17 cellular contexts compared by ENCODE assay signal in genomic region chr4:89653012-89653411, GRCh38.
DNase-seq lines count a peak whose midpoint lies in the region; FAIRE-seq and TF ChIP-seq lines count a peak whose summit lies in the region.
"Had no signal": no experiment of that assay in that cellular context is flagged by ENCODE, and none has a peak within 500 bp of the region (broad histone marks: within the 10 kb centered on the region; RNA-seq: fewer than 3 reads in every experiment).

No MANE protein-coding gene starts in this region.

- H3K27me3 ChIP-seq in endothelial cell of umbilical vein (ENCODE audit: control insufficient read depth in 2 of 2, insufficient read depth in 2 of 2, low read length in 2 of 2): no peaks in the 10 kb centered on the region

- no peaks in the 10 kb centered on the region for H3K4me1 ChIP-seq in endothelial cell of umbilical vein (ENCODE audit: control insufficient read depth, extremely low read depth, insufficient read depth, low read length)

- H3K9me1 ChIP-seq in endothelial cell of umbilical vein (replicated peaks; ENCODE audit: control insufficient read depth, extremely low read depth, insufficient read depth, low read length): no peaks in the 10 kb centered on the region

- H2AFZ ChIP-seq in endothelial cell of umbilical vein (ENCODE audit: low read depth, low read length): peak overlapping the region; percentile 54

- TF ChIP-seq CTCF in endothelial cell of umbilical vein (IDR thresholded peaks at IDR 0.05; ENCODE audit: extremely low read depth in 1 of 2, insufficient read depth in 1 of 2, low read depth in 1 of 2, low read length in 2 of 2): no peak

- CTCF ChIA-PET in endothelial cell of umbilical vein (lab: Charles Lee): interaction anchor here (1.0 to 2.1 kb wide), 8 partner anchors 8 to 216 kb away, joined by 3 to 17 read pairs (median 3); no protein-coding TSS in a partner anchor

- no peak overlapping the region for H3K4me3 ChIP-seq in endothelial cell of umbilical vein (replicated peaks in 1 of 3; ENCODE audit: insufficient read depth in 1 of 3, low read depth in 1 of 3, low read length in 3 of 3)
- H3K4me3 ChIP-seq: HAP-1 had no signal

- intact Hi-C loops in endothelial cell of umbilical vein (cut with micrococcal nuclease): no loop called here

- DNase-seq in NCI-H345 (lab: John Stamatoyannopoulos, UW) (peak; percentile 28), NCI-H345 treated with DMSO at 0.1 percent for 48 hours (lab: John Stamatoyannopoulos, UW; ENCODE audit: unreplicated experiment) (no peak), NCI-H187 treated with DMSO at 0.1 percent for 48 hours (lab: John Stamatoyannopoulos, UW) (peak; percentile 70), NCI-H69 (lab: John Stamatoyannopoulos, UW) (peak; percentile 83), endothelial cell of umbilical vein (ENCODE audit: low read depth, low spot score) (peak; percentile 71), OCI-M2 (lab: John Stamatoyannopoulos, UW; ENCODE audit: unreplicated experiment) (no peak), erythroblast (lab: John Stamatoyannopoulos, UW) (no peak), KG1 (lab: John Stamatoyannopoulos, UW) (no peak)
- DNase-seq: ACHN, AML-193, DMS 273 treated with DMSO at 0.1 percent for 48 hours, Karpas-422, MM.1S, NCI-H1436, NCI-H2081 treated with DMSO at 0.1 percent for 48 hours, NCI-H526 had no signal

- no peak overlapping the region for H3K4me2 ChIP-seq in endothelial cell of umbilical vein (ENCODE audit: insufficient read depth, low read length)

- dilution Hi-C loops in endothelial cell of umbilical vein (cut with MboI; ENCODE audit: extremely low pct_ligation_motif_present, low sequenced_read_pairs): no loop called here

- POLR2A ChIA-PET in endothelial cell of umbilical vein (lab: Charles Lee): no interaction called here

- H3K79me2 ChIP-seq in endothelial cell of umbilical vein (ENCODE audit: control insufficient read depth, insufficient read depth, low read length): no peaks in the 10 kb centered on the region

- no peaks in the 10 kb centered on the region for H4K20me1 ChIP-seq in endothelial cell of umbilical vein (replicated peaks; ENCODE audit: control insufficient read depth, extremely low read depth, insufficient read depth, low read length)

- H3K36me3 ChIP-seq in endothelial cell of umbilical vein (ENCODE audit: control insufficient read depth in 2 of 2, extremely low read depth in 1 of 2, insufficient read depth in 2 of 2, low read length in 2 of 2): no peaks in the 10 kb centered on the region
- H3K36me3 ChIP-seq: HAP-1 had no signal

- TF ChIP-seq POLR2A in endothelial cell of umbilical vein (IDR thresholded peaks at IDR 0.05; ENCODE audit: low read depth, low read length) (no peak), erythroblast (IDR thresholded peaks at IDR 0.05; ENCODE audit: low read length) (no peak)

- no peak for FAIRE-seq in endothelial cell of umbilical vein (lab: Jason Lieb, UNC)

- H3K9ac ChIP-seq in endothelial cell of umbilical vein (replicated peaks; ENCODE audit: extremely low read depth, insufficient read depth, low read length): no peak overlapping the region

- no peak overlapping the region for H3K27ac ChIP-seq in endothelial cell of umbilical vein (ENCODE audit: insufficient read depth, low read depth, low read length)

- H3K9me3 ChIP-seq in endothelial cell of umbilical vein (replicated peaks; ENCODE audit: control insufficient read depth, insufficient read depth, low read length): no peaks in the 10 kb centered on the region
- H3K9me3 ChIP-seq: HAP-1 had no signal

- BruUV-seq in endothelial cell of umbilical vein (replicated peaks; lab: Mats Ljungman, UMichigan): no TSS peak

TF ChIP-seq in endothelial cell of umbilical vein, 7 proteins besides CTCF, POLR2A, EP300 and RAD21:
- TF ChIP-seq FOS (IDR thresholded peaks at IDR 0.05; ENCODE audit: borderline replicate concordance, insufficient read depth, low read length) (no peak), JUN (IDR thresholded peaks at IDR 0.05; ENCODE audit: borderline replicate concordance, insufficient read depth, insufficient read length, low read depth) (no peak)

Comparison
In these comparisons a context has a peak if more than half of its experiments do, and no peak if none do; other contexts are left out.
1. DNase-seq: peak in NCI-H345 (single experiment), NCI-H187 treated with DMSO at 0.1 percent for 48 hours (single experiment), NCI-H69 (single experiment) and endothelial cell of umbilical vein (single experiment); none in NCI-H345 treated with DMSO at 0.1 percent for 48 hours (single experiment), OCI-M2 (single experiment), erythroblast (0 of 2) and KG1 (single experiment).